ENCODE assay signal across 2 cellular contexts in genomic region chr11:66878554-66878953, GRCh38.
TF ChIP-seq lines count a peak whose summit lies in the region.

No MANE protein-coding gene starts in this region.

TF ChIP-seq in liver, 16 proteins besides CTCF, POLR2A, EP300 and RAD21:
- peak; percentile 34 for TF ChIP-seq NR2F2 (IDR thresholded peaks at IDR 0.05)
- peak; percentile 20 to 36 for TF ChIP-seq RXRA (IDR thresholded peaks at IDR 0.05)
- peak; percentile 56 to 67 for TF ChIP-seq HNF4A (conservative IDR thresholded peaks at IDR 0.05)
- TF ChIP-seq ATF3 (IDR thresholded peaks at IDR 0.05), result no peak
- TF ChIP-seq FOXA2 (IDR thresholded peaks at IDR 0.05), result no peak

TF ChIP-seq in HepG2, 621 proteins besides CTCF, POLR2A, EP300 and RAD21:
- TF ChIP-seq ZNF441 (CRISPR knock-in tag; IDR thresholded peaks at IDR 0.05; ENCODE audit: borderline replicate concordance), result no peak
- TF ChIP-seq ZBTB8A (CRISPR knock-in tag; IDR thresholded peaks at IDR 0.05; ENCODE audit: borderline replicate concordance, low read depth), result no peak
- no peak for TF ChIP-seq ZNF547 (CRISPR knock-in tag; IDR thresholded peaks at IDR 0.05)
- TF ChIP-seq PHF8 (CRISPR knock-in tag; IDR thresholded peaks at IDR 0.05), result no peak
- TF ChIP-seq TBL1XR1 (IDR thresholded peaks at IDR 0.05; ENCODE audit: borderline replicate concordance, low read length, partially characterized antibody), result no peak
